16 cellular contexts compared by ENCODE assay signal in genomic region chr4:110634320-110635154, GRCh38. TPM values are rescaled to one million over a fixed set of nuclear protein-coding genes. Genes with fewer than 3 reads are reported as not detected.
DNase-seq lines count a peak whose midpoint lies in the region; ATAC-seq, FAIRE-seq and TF ChIP-seq lines count a peak whose summit lies in the region.
"Had no signal": no experiment of that assay in that cellular context is flagged by ENCODE, and none has a peak within 500 bp of the region (broad histone marks: within the 10 kb centered on the region; RNA-seq: fewer than 3 reads in every experiment).

No MANE protein-coding gene starts in this region.

- H3K4me3 ChIP-seq in mesenchymal stem cell (ENCODE audit: insufficient read depth in 1 of 2, low read depth in 1 of 2, low read length in 2 of 2): no peak overlapping the region
- H3K4me3 ChIP-seq in skeletal muscle satellite cell (ENCODE audit: low read length): peak overlapping the region; percentile 90
- no peak overlapping the region for H3K4me3 ChIP-seq in pancreas
- H3K4me3 ChIP-seq: Peyer's patch had no signal

- H2BK5ac ChIP-seq in mesenchymal stem cell (ENCODE audit: low read depth, low read length, poor library complexity, severe bottlenecking): no peak overlapping the region

- no peak overlapping the region for H2AFZ ChIP-seq in mesenchymal stem cell (ENCODE audit: low read depth, low read length)

- no peak overlapping the region for H2AK5ac ChIP-seq in mesenchymal stem cell (ENCODE audit: low read length, severe bottlenecking)

- H3K4me1 Mint-ChIP-seq in brain: peaks cover 52% of the 10 kb centered on the region

- no peak overlapping the region for H3K27ac ChIP-seq in mesenchymal stem cell (ENCODE audit: low read length, poor library complexity, severe bottlenecking)
- no peak overlapping the region for H3K27ac ChIP-seq in pancreas
- H3K27ac ChIP-seq: epithelial cell of prostate, heart left ventricle, Peyer's patch had no signal

- H3K18ac ChIP-seq in mesenchymal stem cell (ENCODE audit: low read depth in 1 of 2, low read length in 2 of 2): no peak overlapping the region

- WGBS in mesenchymal stem cell: 34% methylated on average over 4 of the region's 14 CpGs
- WGBS in pancreas, 2 donors: 22 to 27% methylated on average over 14 of the region's 14 CpGs

- peaks cover 2 to 17% (median 3%) of the 10 kb centered on the region in 5 experiments for H3K9me3 Mint-ChIP-seq in brain

- no peak for TF ChIP-seq CTCF in brain (conservative IDR thresholded peaks at IDR 0.05)
- no peak for TF ChIP-seq CTCF in pancreas (IDR thresholded peaks at IDR 0.05)

- H3K4me3 Mint-ChIP-seq in brain: peak overlapping the region in 3 of 5 experiments; percentile 74 to 87 (median 82)
- H3K4me3 Mint-ChIP-seq: activated B cell treated with CpG ODN at 0.5 μM for 24 hours had no signal

- peaks cover 99% of the 10 kb centered on the region for H3K27me3 Mint-ChIP-seq in brain

- H3K9ac ChIP-seq in mesenchymal stem cell (ENCODE audit: low read length): no peak overlapping the region
- H3K9ac ChIP-seq in skeletal muscle satellite cell (ENCODE audit: low read depth, low read length): peak overlapping the region; percentile 79

- peak overlapping the region in 3 of 5 experiments; percentile 28 to 93 (median 58) for H3K27ac Mint-ChIP-seq in brain
- H3K27ac Mint-ChIP-seq: activated B cell treated with CpG ODN at 0.5 μM for 24 hours had no signal

- H4K8ac ChIP-seq in mesenchymal stem cell (ENCODE audit: low read length): no peak overlapping the region

- intact Hi-C loops in pancreas (cut with DNase I): loop anchor here in 1 of 3 donors (10.0 kb wide), 2 partner anchors 650 to 990 kb away; no protein-coding TSS in a partner anchor

- no peak overlapping the region for H3K4ac ChIP-seq in mesenchymal stem cell (ENCODE audit: low read depth in 1 of 2, low read length in 2 of 2)

- no peak overlapping the region for H2BK120ac ChIP-seq in mesenchymal stem cell (ENCODE audit: low read depth, low read length)

- H3K79me1 ChIP-seq in mesenchymal stem cell (replicated peaks; ENCODE audit: low read length, poor library complexity, severe bottlenecking): no peaks in the 10 kb centered on the region

- peak; percentile 21 for DNase-seq in HT-29 (ENCODE audit: low spot score)
- DNase-seq in mesenchymal stem cell: peak; percentile 22
- DNase-seq in pancreas: no peak
- no peak for DNase-seq in DMS 273 treated with DMSO at 0.1 percent for 48 hours (lab: John Stamatoyannopoulos, UW)
- no peak for DNase-seq in KBM-7
- DNase-seq: activated B cell treated with CpG ODN at 0.5 μM for 24 hours; activated gamma-delta T cell; heart left ventricle; left colon; NCI-H82; Peyer's patch; stimulated activated CD4-positive, alpha-beta T cell treated with anti-CD3 and anti-CD28 coated beads, Interleukin-1b, Interleukin-23, amount 100 ng/mL, for 48 hours; SW 1271 had no signal

- H3K36me3 Mint-ChIP-seq in brain: peaks cover 21% of the 10 kb centered on the region

- no peak overlapping the region for H3K14ac ChIP-seq in mesenchymal stem cell (ENCODE audit: low read length in 2 of 2)

- H3K4me2 ChIP-seq in mesenchymal stem cell (ENCODE audit: low read length, poor library complexity, severe bottlenecking) (no peak overlapping the region), skeletal muscle satellite cell (ENCODE audit: low read length) (peak overlapping the region; percentile 99)

- H2BK12ac ChIP-seq in mesenchymal stem cell (ENCODE audit: low read length in 2 of 2): peak overlapping the region in 1 of 2 experiments; percentile 30

- peak overlapping the region in 1 of 2 experiments; percentile 46 for H3K23ac ChIP-seq in mesenchymal stem cell (ENCODE audit: low read length in 2 of 2)

- H3K9me3 ChIP-seq in mesenchymal stem cell (ENCODE audit: control insufficient read depth, low read length) (no peaks in the 10 kb centered on the region), skeletal muscle satellite cell (replicated peaks; ENCODE audit: low read length) (no peaks in the 10 kb centered on the region), pancreas (no peaks in the 10 kb centered on the region)
- H3K9me3 ChIP-seq: heart left ventricle had no signal

- H3K27me3 ChIP-seq in mesenchymal stem cell (ENCODE audit: control insufficient read depth in 1 of 2, insufficient read depth in 1 of 2, low read length in 2 of 2) (peaks cover 54 to 79% of the 10 kb centered on the region in 2 experiments), skeletal muscle satellite cell (ENCODE audit: control insufficient read depth, insufficient read depth, low read length) (no peaks in the 10 kb centered on the region), pancreas (peaks cover 4 to 86% (median 45%) of the 10 kb centered on the region in 4 donors)

- H3K36me3 ChIP-seq in mesenchymal stem cell (ENCODE audit: control insufficient read depth in 1 of 2, insufficient read depth in 2 of 2, low read depth in 1 of 2, low read length in 2 of 2) (no peaks in the 10 kb centered on the region), skeletal muscle satellite cell (ENCODE audit: insufficient read depth, low read length) (peaks cover 22% of the 10 kb centered on the region), pancreas (no peaks in the 10 kb centered on the region)
- H3K36me3 ChIP-seq: heart left ventricle, Peyer's patch had no signal

- FAIRE-seq in pancreas (lab: Jason Lieb, UNC): no peak

- H4K91ac ChIP-seq in mesenchymal stem cell (ENCODE audit: low read length): peak overlapping the region; percentile 45

- peaks cover 44% of the 10 kb centered on the region for H3K4me1 ChIP-seq in mesenchymal stem cell (ENCODE audit: control insufficient read depth, insufficient read depth, low read depth, low read length)
- peaks cover 19% of the 10 kb centered on the region for H3K4me1 ChIP-seq in skeletal muscle satellite cell (ENCODE audit: control insufficient read depth, insufficient read depth, low read length)
- peaks cover 0 to 8% (median 6%) of the 10 kb centered on the region in 3 donors for H3K4me1 ChIP-seq in pancreas

- no peak for ATAC-seq in pancreas
- ATAC-seq: heart left ventricle, left colon had no signal

- H2BK15ac ChIP-seq in mesenchymal stem cell (ENCODE audit: low read depth, poor library complexity, severe bottlenecking): no peak overlapping the region

- in situ Hi-C loops in KBM-7 (cut with MboI; ENCODE audit: low pct_unique_long_range_greater_than_20kb, low sequenced_read_pairs): no loop called here

RNA-seq across cellular contexts. Expression of gene PITX2, which starts 11.7 kb away (rescaled TPM):
- total RNA-seq in HT-29 (2014; rRNA removed; shearing (Covaris generic)): 8.6 and 10.3 TPM in 2 replicates
- polyA plus RNA-seq in brain (ENCODE audit: insufficient read depth, low read depth, low replicate concordance) (not detected), pancreas (under 1 TPM in 1 of 2 donors, not detected in 1; 0.09 TPM)
- 26.4 TPM for polyA plus RNA-seq in mesenchymal stem cell (2013, experiment 1 of 2)
- 25.9 TPM for polyA plus RNA-seq in mesenchymal stem cell (2013, experiment 2 of 2)
- total RNA-seq in skeletal muscle satellite cell (2012; rRNA removed): 1.0 and 7.6 TPM in 2 replicates
- total RNA-seq in pancreas: under 1 TPM in 1 of 6 donors, not detected in 5; 0.16 TPM
- total RNA-seq: activated B cell treated with CpG ODN at 0.5 μM for 24 hours had no signal

Comparison
In these comparisons a context has a peak if more than half of its experiments do, and no peak if none do; other contexts are left out.
1. DNase-seq: peak in HT-29 (single experiment) and mesenchymal stem cell (single experiment); none in pancreas (0 of 6), DMS 273 treated with DMSO at 0.1 percent for 48 hours (single experiment) and KBM-7 (single experiment).